In genomic region chr21:41241341-41241740, GRCh38 we compare ENCODE assay signal across 20 cellular contexts.
A peak's percentile ranks its signal among the peaks of the same experiment; 100 is the strongest.
DNase-seq lines count a peak whose midpoint lies in the region; ATAC-seq and TF ChIP-seq lines count a peak whose summit lies in the region.
"Had no signal": no experiment of that assay in that cellular context is flagged by ENCODE, and none has a peak within 500 bp of the region (broad histone marks: within the 10 kb centered on the region; RNA-seq: fewer than 3 reads in every experiment).

No MANE protein-coding gene starts in this region.

- H3K27me3 ChIP-seq in uterus = no peaks in the 10 kb centered on the region
- H3K27me3 ChIP-seq: SJSA1 had no signal

- no peak for TF ChIP-seq POLR2A in uterus (IDR thresholded peaks at IDR 0.05)

- TF ChIP-seq CTCF in activated B cell treated with CpG ODN at 0.5 μM for 24 hours (IDR thresholded peaks at IDR 0.05) (no peak), uterus (IDR thresholded peaks at IDR 0.05) (no peak)

- H3K36me3 ChIP-seq in uterus = no peaks in the 10 kb centered on the region
- H3K36me3 ChIP-seq: SJSA1 had no signal

- no peak for ATAC-seq in activated B cell treated with CpG ODN at 0.5 μM for 24 hours (ENCODE audit: low read depth)
- no peak for ATAC-seq in GM19324 (IDR thresholded peaks at IDR 0.05; ENCODE audit: low FRiP score, unreplicated experiment)
- no peak for ATAC-seq in left lobe of liver
- ATAC-seq: K562 had no signal

- peak overlapping the region; percentile 63 for H3K27ac Mint-ChIP-seq in activated B cell treated with CpG ODN at 0.5 μM for 24 hours
- H3K27ac Mint-ChIP-seq: CD14-positive monocyte had no signal

- in situ Hi-C loops in Caki2 (cut with HindIII; ENCODE audit: low pct_unique_long_range_greater_than_20kb, low sequenced_read_pairs) (no loop called here), KBM-7 (cut with MboI; ENCODE audit: low pct_unique_long_range_greater_than_20kb, low sequenced_read_pairs) (no loop called here)

- H3K27ac ChIP-seq in uterus = no peak overlapping the region
- H3K27ac ChIP-seq: HL-60, SJSA1 had no signal

- H3K4me3 ChIP-seq in uterus = no peak overlapping the region
- H3K4me3 ChIP-seq: K562, SJSA1 had no signal

- peaks cover 72% of the 10 kb centered on the region for H3K36me3 Mint-ChIP-seq in activated B cell treated with CpG ODN at 0.5 μM for 24 hours (ENCODE audit: low read depth)
- H3K36me3 Mint-ChIP-seq: CD14-positive monocyte had no signal

- H3K4me1 ChIP-seq in uterus = no peaks in the 10 kb centered on the region
- H3K4me1 ChIP-seq: SJSA1 had no signal

- H3K4me3 Mint-ChIP-seq in activated B cell treated with CpG ODN at 0.5 μM for 24 hours = no peak overlapping the region
- H3K4me3 Mint-ChIP-seq: CD14-positive monocyte had no signal

- DNase-seq in Caki2 (ENCODE audit: low read depth) = peak; percentile 13
- DNase-seq in NCI-H2029 (lab: John Stamatoyannopoulos, UW) = peak; percentile 96
- no peak for DNase-seq in activated B cell treated with CpG ODN at 0.5 μM for 24 hours
- peak; percentile 59 for DNase-seq in myocyte (ENCODE audit: low read depth)
- DNase-seq in KBM-7 = no peak
- no peak for DNase-seq in left lobe of liver (ENCODE audit: low spot score)
- no peak for DNase-seq in uterus
- DNase-seq: COR-L47, DND-41, GDM1, GOT3, NCI-H1105, NCI-H1930, NCI-H446, SW 1271 had no signal

- H3K27me3 Mint-ChIP-seq in activated B cell treated with CpG ODN at 0.5 μM for 24 hours = no peaks in the 10 kb centered on the region

- CTCF ChIA-PET in activated B cell treated with CpG ODN at 0.5 μM for 24 hours (lab: Charles Lee) = no interaction called here

- no peaks in the 10 kb centered on the region for H3K9me3 Mint-ChIP-seq in activated B cell treated with CpG ODN at 0.5 μM for 24 hours

- intact Hi-C loops in activated B cell treated with CpG ODN at 0.5 μM for 24 hours (cut with micrococcal nuclease) = no loop called here
- intact Hi-C loops in uterus (cut with DNase I; ENCODE audit: low total_unique reads) = no loop called here

- POLR2A ChIA-PET in activated B cell treated with CpG ODN at 0.5 μM for 24 hours (lab: Charles Lee) = no interaction called here

- H3K4me1 Mint-ChIP-seq in activated B cell treated with CpG ODN at 0.5 μM for 24 hours = peaks cover 9% of the 10 kb centered on the region
- H3K4me1 Mint-ChIP-seq: CD14-positive monocyte had no signal

- no peaks in the 10 kb centered on the region for H3K9me3 ChIP-seq in uterus
- H3K9me3 ChIP-seq: SJSA1 had no signal

Comparison
In these comparisons a context has a peak if more than half of its experiments do, and no peak if none do; other contexts are left out.
1. DNase-seq: peak in Caki2 (single experiment), NCI-H2029 (single experiment) and myocyte (single experiment); none in activated B cell treated with CpG ODN at 0.5 μM for 24 hours (single experiment), KBM-7 (single experiment), left lobe of liver (single experiment) and uterus (0 of 2).